ENCODE assay signal across 1 cellular context in the genomic region with DNA sequence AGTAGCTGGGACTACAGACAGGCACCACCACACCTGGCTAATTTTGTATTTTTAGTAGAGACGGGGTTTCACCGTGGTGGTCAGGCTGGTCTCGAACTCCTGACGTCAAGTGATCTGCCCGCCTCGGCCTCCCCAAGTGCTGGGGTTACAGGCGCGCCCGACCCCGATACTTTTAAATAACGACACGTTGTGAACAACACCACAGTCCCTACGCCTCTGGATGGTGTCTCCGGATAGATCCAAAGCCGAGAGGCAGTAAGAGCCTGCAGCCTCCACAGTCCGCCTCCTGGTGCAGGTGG.
TF ChIP-seq lines count a peak whose summit lies in the region.

No MANE protein-coding gene starts in this region.

TF ChIP-seq in GM12878, 131 proteins besides CTCF, POLR2A, EP300 and RAD21:
- TF ChIP-seq, protein P1, sequence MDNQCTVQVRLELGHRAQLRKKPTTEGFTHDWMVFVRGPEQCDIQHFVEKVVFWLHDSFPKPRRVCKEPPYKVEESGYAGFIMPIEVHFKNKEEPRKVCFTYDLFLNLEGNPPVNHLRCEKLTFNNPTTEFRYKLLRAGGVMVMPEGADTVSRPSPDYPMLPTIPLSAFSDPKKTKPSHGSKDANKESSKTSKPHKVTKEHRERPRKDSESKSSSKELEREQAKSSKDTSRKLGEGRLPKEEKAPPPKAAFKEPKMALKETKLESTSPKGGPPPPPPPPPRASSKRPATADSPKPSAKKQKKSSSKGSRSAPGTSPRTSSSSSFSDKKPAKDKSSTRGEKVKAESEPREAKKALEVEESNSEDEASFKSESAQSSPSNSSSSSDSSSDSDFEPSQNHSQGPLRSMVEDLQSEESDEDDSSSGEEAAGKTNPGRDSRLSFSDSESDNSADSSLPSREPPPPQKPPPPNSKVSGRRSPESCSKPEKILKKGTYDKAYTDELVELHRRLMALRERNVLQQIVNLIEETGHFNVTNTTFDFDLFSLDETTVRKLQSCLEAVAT (IDR thresholded peaks at IDR 0.05): 0 out of 2 replicates have a peak, but pooled peaks have one; percentile 38
- TF ChIP-seq NBN (IDR thresholded peaks at IDR 0.05): 0 out of 2 replicates have a peak, but pooled peaks have one; percentile 33
